Comparison of ENCODE assay signal across 13 cellular contexts in genomic region chr18:8778386-8778785, GRCh38.
"Had no signal": no experiment of that assay in that cellular context is flagged by ENCODE, and none has a peak within 500 bp of the region (broad histone marks: within the 10 kb centered on the region; RNA-seq: fewer than 3 reads in every experiment).

No MANE protein-coding gene starts in this region.

- H3K9me3 Mint-ChIP-seq: activated B cell treated with CpG ODN at 0.5 μM for 24 hours; activated CD4-positive, alpha-beta T cell treated with anti-CD3 and anti-CD28 coated beads, Interleukin-2, amount 10 ng/mL, durations not matched to agents 24 days and 14 days; stimulated activated effector memory CD8-positive, alpha-beta T cell treated with anti-CD3 and anti-CD28 coated beads, Interleukin-12 subunit alpha, Interleukin-12 subunit beta, amount 100 ng/mL, for 72 hours had no signal

- H3K36me3 Mint-ChIP-seq: stimulated activated effector memory CD8-positive, alpha-beta T cell treated with anti-CD3 and anti-CD28 coated beads, Interleukin-12 subunit alpha, Interleukin-12 subunit beta, amount 100 ng/mL, for 72 hours had no signal

- H3K4me1 ChIP-seq: right atrium auricular region, tibial artery had no signal

- H3K27me3 Mint-ChIP-seq: activated B cell treated with CpG ODN at 0.5 μM for 24 hours; activated CD4-positive, alpha-beta T cell treated with anti-CD3 and anti-CD28 coated beads, Interleukin-2, amount 10 ng/mL, durations not matched to agents 24 days and 14 days had no signal

- H3K27ac ChIP-seq: epithelial cell of prostate, neutrophil, right atrium auricular region, tibial artery, vagina had no signal

- H3K27ac Mint-ChIP-seq: activated B cell treated with CpG ODN at 0.5 μM for 24 hours; activated CD4-positive, alpha-beta T cell treated with anti-CD3 and anti-CD28 coated beads, Interleukin-2, amount 10 ng/mL, durations not matched to agents 24 days and 14 days; stimulated activated effector memory CD8-positive, alpha-beta T cell treated with anti-CD3 and anti-CD28 coated beads, Interleukin-12 subunit alpha, Interleukin-12 subunit beta, amount 100 ng/mL, for 72 hours had no signal

- H3K4me3 ChIP-seq: right atrium auricular region, tibial artery, vagina had no signal

- DNase-seq: activated B cell treated with CpG ODN at 0.5 μM for 24 hours; activated CD4-positive, alpha-beta T cell treated with anti-CD3 and anti-CD28 coated beads, Interleukin-2, amount 10 ng/mL, durations not matched to agents 24 days and 14 days; activated CD8-positive, alpha-beta memory T cell treated with anti-CD3 and anti-CD28 coated beads for 24 hours; activated naive CD4-positive, alpha-beta T cell treated with Interleukin-2 at 50 U/mL for 16 hours; effector memory CD4-positive, alpha-beta T cell; left ventricle myocardium superior; small intestine; tibial artery had no signal

- H3K27me3 ChIP-seq: neutrophil, right atrium auricular region, tibial artery, vagina had no signal

- H3K4me1 Mint-ChIP-seq: activated B cell treated with CpG ODN at 0.5 μM for 24 hours; activated CD4-positive, alpha-beta T cell treated with anti-CD3 and anti-CD28 coated beads, Interleukin-2, amount 10 ng/mL, durations not matched to agents 24 days and 14 days; stimulated activated effector memory CD8-positive, alpha-beta T cell treated with anti-CD3 and anti-CD28 coated beads, Interleukin-12 subunit alpha, Interleukin-12 subunit beta, amount 100 ng/mL, for 72 hours had no signal

- H3K9me3 ChIP-seq: neutrophil, right atrium auricular region, tibial artery, vagina had no signal

- ATAC-seq: left ventricle myocardium superior; stimulated activated effector memory CD8-positive, alpha-beta T cell treated with anti-CD3 and anti-CD28 coated beads, Interleukin-12 subunit alpha, Interleukin-12 subunit beta, amount 100 ng/mL, for 72 hours had no signal

- H3K4me3 Mint-ChIP-seq: activated B cell treated with CpG ODN at 0.5 μM for 24 hours; activated CD4-positive, alpha-beta T cell treated with anti-CD3 and anti-CD28 coated beads, Interleukin-2, amount 10 ng/mL, durations not matched to agents 24 days and 14 days; stimulated activated effector memory CD8-positive, alpha-beta T cell treated with anti-CD3 and anti-CD28 coated beads, Interleukin-12 subunit alpha, Interleukin-12 subunit beta, amount 100 ng/mL, for 72 hours had no signal

- H3K36me3 ChIP-seq: neutrophil, right atrium auricular region, vagina had no signal
